In genomic region chr5:42656661-42657035, GRCh38 we compare ENCODE assay signal across 12 cellular contexts.
DNase-seq lines count a peak whose midpoint lies in the region; ATAC-seq and TF ChIP-seq lines count a peak whose summit lies in the region.
"Had no signal": no experiment of that assay in that cellular context is flagged by ENCODE, and none has a peak within 500 bp of the region (broad histone marks: within the 10 kb centered on the region; RNA-seq: fewer than 3 reads in every experiment).

No MANE protein-coding gene starts in this region.

- no peaks in the 10 kb centered on the region for H4K20me1 ChIP-seq in DOHH2 (ENCODE audit: control insufficient read depth, insufficient read depth, low read depth, low read length)
- H4K20me1 ChIP-seq in PC-9 (ENCODE audit: insufficient read depth) = no peaks in the 10 kb centered on the region

- POLR2A ChIA-PET in PC-9 (lab: Charles Lee; ENCODE audit: unreplicated experiment) = interaction anchor here (0.6 kb wide), 1 partner anchor 252 kb away, joined by 3 read pairs; no protein-coding TSS in a partner anchor

- intact Hi-C loops in PC-9 (cut with micrococcal nuclease; ENCODE audit: unreplicated experiment) = no loop called here
- intact Hi-C loops in psoas muscle (cut with DNase I) = loop anchor here in 1 of 2 donors (5.0 kb wide), 2 partner anchors 64 to 234 kb away; partner anchors contain the start of gene GHR

- H3F3A ChIP-seq in DOHH2 (ENCODE audit: control insufficient read depth, insufficient read depth) = no peaks in the 10 kb centered on the region
- no peaks in the 10 kb centered on the region for H3F3A ChIP-seq in PC-9 (ENCODE audit: insufficient read depth, low read depth)

- H3K9me3 ChIP-seq in DOHH2 (ENCODE audit: control insufficient read depth, insufficient read depth, low read length) (no peaks in the 10 kb centered on the region), PC-9 (ENCODE audit: insufficient read depth, low read depth) (no peaks in the 10 kb centered on the region), psoas muscle (no peaks in the 10 kb centered on the region)
- H3K9me3 ChIP-seq: MG63, SJSA1 had no signal

- in situ Hi-C loops in brain microvascular endothelial cell (cut with HindIII; ENCODE audit: low pct_ligation_motif_present, low sequenced_read_pairs) = no loop called here

- ATAC-seq in psoas muscle (peak in 3 of 4 donors; percentile 25 to 64 (median 62)), HG02840 (IDR thresholded peaks at IDR 0.05; ENCODE audit: low FRiP score, unreplicated experiment) (no peak), GM21360 (IDR thresholded peaks at IDR 0.05; ENCODE audit: unreplicated experiment) (no peak)

- H3K27ac ChIP-seq in DOHH2 (ENCODE audit: low read depth, low read length) = no peak overlapping the region
- H3K27ac ChIP-seq in PC-9 = no peak overlapping the region
- no peak overlapping the region for H3K27ac ChIP-seq in psoas muscle
- no peak overlapping the region for H3K27ac ChIP-seq in brain microvascular endothelial cell
- H3K27ac ChIP-seq: SJSA1 had no signal

- peak overlapping the region; percentile 1; the same call in 1 of the 2 replicates for H2AFZ ChIP-seq in PC-9

- H3K4me1 ChIP-seq in DOHH2 (ENCODE audit: control insufficient read depth, low read length) (no peaks in the 10 kb centered on the region; the same call in 1 of the 2 replicates), PC-9 (replicated peaks; ENCODE audit: insufficient read depth) (no peaks in the 10 kb centered on the region), psoas muscle (peaks cover 44% of the 10 kb centered on the region)
- H3K4me1 ChIP-seq: SJSA1 had no signal

- no peaks in the 10 kb centered on the region for H3K9me2 ChIP-seq in DOHH2 (replicated peaks; ENCODE audit: control insufficient read depth, low read length)
- no peaks in the 10 kb centered on the region for H3K9me2 ChIP-seq in PC-9 (ENCODE audit: insufficient read depth)

- H3K4me3 ChIP-seq in DOHH2 (ENCODE audit: low read length) (no peak overlapping the region), PC-9 (no peak overlapping the region; the same call in 1 of the 2 replicates), fibroblast of villous mesenchyme (ENCODE audit: low read depth, low read length) (no peak overlapping the region), psoas muscle (peak overlapping the region; percentile 1), brain microvascular endothelial cell (ENCODE audit: low read depth, low read length) (no peak overlapping the region)
- H3K4me3 ChIP-seq: MG63, SJSA1 had no signal

- CTCF ChIA-PET in PC-9 (lab: Charles Lee) = interaction anchor here (0.5 kb wide), 1 partner anchor 788 kb away, joined by 3 read pairs; no protein-coding TSS in a partner anchor

- TF ChIP-seq CTCF in DOHH2 (IDR thresholded peaks at IDR 0.05; ENCODE audit: low read depth, low read length, poor library complexity, severe bottlenecking) = peak; percentile 50
- peak; percentile 52 for TF ChIP-seq CTCF in PC-9 (conservative IDR thresholded peaks at IDR 0.05)
- TF ChIP-seq CTCF in fibroblast of villous mesenchyme (IDR thresholded peaks at IDR 0.05; ENCODE audit: insufficient read depth, low read depth, low read length) = no peak
- no peak for TF ChIP-seq CTCF in psoas muscle (IDR thresholded peaks at IDR 0.05)
- TF ChIP-seq CTCF in brain microvascular endothelial cell (IDR thresholded peaks at IDR 0.05; ENCODE audit: low read depth, low read length, missing control alignments) = no peak

- DNase-seq in PC-9 (no peak), fibroblast of villous mesenchyme (ENCODE audit: low read depth) (peak; percentile 6), psoas muscle (no peak), brain microvascular endothelial cell (no peak), HPDE6-E6E7 (ENCODE audit: extremely low spot score) (no peak)
- DNase-seq: GDM1; MG63; stimulated activated naive CD4-positive, alpha-beta T cell had no signal

- H3K36me3 ChIP-seq in DOHH2 (ENCODE audit: control insufficient read depth, low read length) = no peaks in the 10 kb centered on the region
- H3K36me3 ChIP-seq in PC-9 (ENCODE audit: low read depth) = no peaks in the 10 kb centered on the region
- no peaks in the 10 kb centered on the region for H3K36me3 ChIP-seq in psoas muscle (ENCODE audit: insufficient read depth in 1 of 2, low read depth in 1 of 2)
- H3K36me3 ChIP-seq in brain microvascular endothelial cell (replicated peaks) = no peaks in the 10 kb centered on the region
- H3K36me3 ChIP-seq: MG63, SJSA1 had no signal

- H3K79me2 ChIP-seq in DOHH2 (ENCODE audit: control insufficient read depth, low read length) = no peaks in the 10 kb centered on the region
- no peaks in the 10 kb centered on the region for H3K79me2 ChIP-seq in PC-9 (ENCODE audit: low read depth)

- H3K4me2 ChIP-seq in DOHH2 (ENCODE audit: low read length) = peak overlapping the region; percentile 10; the same call in 1 of the 2 replicates
- H3K4me2 ChIP-seq in PC-9 = peak overlapping the region; percentile 37

- BruUV-seq in PC-9 (replicated peaks; lab: Mats Ljungman, UMichigan) = no TSS peak

- H3K27me3 ChIP-seq in DOHH2 (ENCODE audit: control insufficient read depth, low read length) (no peaks in the 10 kb centered on the region), PC-9 (ENCODE audit: insufficient read depth, low read depth) (peaks cover 6% of the 10 kb centered on the region; the same call in 1 of the 2 replicates), psoas muscle (ENCODE audit: insufficient read depth in 3 of 3, low read length in 2 of 3) (no peaks in the 10 kb centered on the region), brain microvascular endothelial cell (replicated peaks) (no peaks in the 10 kb centered on the region)
- H3K27me3 ChIP-seq: MG63, SJSA1 had no signal

Comparison
In these comparisons a context has a peak if more than half of its experiments do, and no peak if none do; other contexts are left out.
1. CTCF ChIP-seq: peak in DOHH2 (single experiment) and PC-9 (single experiment); none in fibroblast of villous mesenchyme (single experiment), psoas muscle (single experiment) and brain microvascular endothelial cell (single experiment).
2. ATAC-seq: peak in psoas muscle (3 of 4); none in HG02840 (single experiment) and GM21360 (single experiment).